In the genomic region with DNA sequence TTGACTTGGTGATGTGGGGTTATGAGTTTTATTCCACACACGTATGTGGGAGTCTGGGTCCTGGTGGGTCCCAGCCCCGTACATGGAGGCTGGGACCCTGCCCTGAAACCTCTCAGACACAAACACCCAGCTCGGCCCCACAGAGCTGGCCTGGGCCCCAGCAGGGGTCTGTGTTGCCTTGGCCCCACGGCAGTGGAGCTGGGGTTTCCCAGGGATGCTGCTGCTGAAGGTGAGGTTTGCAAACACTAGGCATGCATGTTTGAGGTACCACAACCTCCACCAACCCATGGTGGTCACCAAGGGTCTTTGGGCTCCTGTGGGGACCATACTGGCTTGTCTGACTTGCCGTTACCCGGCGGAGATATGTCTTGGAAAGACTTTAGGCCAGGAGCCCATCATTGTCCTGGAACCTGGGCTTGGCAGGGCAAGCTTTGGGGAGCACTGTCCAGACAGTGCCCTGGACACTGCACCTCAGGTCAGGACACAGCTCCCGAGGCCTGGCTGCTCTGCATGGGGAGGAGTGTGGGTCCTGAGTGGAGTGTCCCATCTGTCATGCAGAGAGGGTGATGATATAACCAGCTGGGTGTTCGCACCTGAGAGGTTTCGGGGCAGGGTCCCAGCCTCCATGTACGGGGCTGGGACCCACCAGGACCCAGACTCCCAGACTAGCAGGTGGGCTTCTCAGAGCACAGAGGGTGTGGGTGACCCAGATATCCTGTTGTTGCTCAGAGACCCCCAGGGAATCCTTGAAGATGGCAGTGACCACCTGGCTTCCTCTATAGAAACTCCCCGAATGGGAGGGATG, we compare ENCODE assay signal across 23 cellular contexts.
A peak's percentile ranks its signal among the peaks of the same experiment; 100 is the strongest.
DNase-seq lines count a peak whose midpoint lies in the region; ATAC-seq and TF ChIP-seq lines count a peak whose summit lies in the region.
"Had no signal": no experiment of that assay in that cellular context is flagged by ENCODE, and none has a peak within 500 bp of the region (broad histone marks: within the 10 kb centered on the region; RNA-seq: fewer than 3 reads in every experiment).

No MANE protein-coding gene starts in this region.

- no peak overlapping the region for H3K4me3 Mint-ChIP-seq in type B pancreatic cell
- H3K4me3 Mint-ChIP-seq: activated CD4-positive, alpha-beta memory T cell treated with anti-CD3 and anti-CD28 coated beads, Interleukin-2, amount 10 ng/mL, durations not matched to agents 7 days and 5 days; activated naive CD8-positive, alpha-beta T cell treated with anti-CD3 and anti-CD28 coated beads, Interleukin-2, amount 50 U/mL, for 24 hours; CD8-positive, alpha-beta memory T cell; naive thymus-derived CD8-positive, alpha-beta T cell; stimulated activated effector memory CD8-positive, alpha-beta T cell treated with anti-CD3 and anti-CD28 coated beads, Interleukin-12 subunit alpha, Interleukin-12 subunit beta, amount 100 ng/mL, for 72 hours had no signal

- peaks cover 43% of the 10 kb centered on the region for H3K27me3 Mint-ChIP-seq in type B pancreatic cell
- H3K27me3 Mint-ChIP-seq: activated CD4-positive, alpha-beta memory T cell treated with anti-CD3 and anti-CD28 coated beads, Interleukin-2, amount 10 ng/mL, durations not matched to agents 7 days and 5 days; activated naive CD8-positive, alpha-beta T cell treated with anti-CD3 and anti-CD28 coated beads, Interleukin-2, amount 50 U/mL, for 24 hours; naive thymus-derived CD8-positive, alpha-beta T cell had no signal

- peaks cover 30 to 46% of the 10 kb centered on the region in 2 donors for H3K4me1 ChIP-seq in adrenal gland (replicated peaks in 1 of 2)
- H3K4me1 ChIP-seq: body of pancreas, gastroesophageal sphincter had no signal

- peak overlapping the region in 2 of 5 donors; percentile 16 to 63 for H3K27ac ChIP-seq in adrenal gland
- H3K27ac ChIP-seq: body of pancreas, esophagus squamous epithelium, gastroesophageal sphincter had no signal

- H3K9me3 ChIP-seq in adrenal gland (replicated peaks in 1 of 3) = no peaks in the 10 kb centered on the region
- H3K9me3 ChIP-seq: body of pancreas, esophagus squamous epithelium had no signal

- TF ChIP-seq CTCF in adrenal gland (IDR thresholded peaks at IDR 0.05) = no peak
- no peak for TF ChIP-seq CTCF in type B pancreatic cell (conservative IDR thresholded peaks at IDR 0.05)

- H3K36me3 Mint-ChIP-seq in type B pancreatic cell = no peaks in the 10 kb centered on the region
- H3K36me3 Mint-ChIP-seq: CD8-positive, alpha-beta memory T cell; naive thymus-derived CD8-positive, alpha-beta T cell; stimulated activated effector memory CD8-positive, alpha-beta T cell treated with anti-CD3 and anti-CD28 coated beads, Interleukin-12 subunit alpha, Interleukin-12 subunit beta, amount 100 ng/mL, for 72 hours had no signal

- no peaks in the 10 kb centered on the region for H3K36me3 ChIP-seq in adrenal gland (replicated peaks in 1 of 2)
- H3K36me3 ChIP-seq: esophagus squamous epithelium, gastroesophageal sphincter had no signal

- intact Hi-C loops in left cardiac atrium (cut with DNase I) = no loop called here
- intact Hi-C loops in left ventricle myocardium superior (cut with micrococcal nuclease) = no loop called here
- intact Hi-C loops in adrenal gland (cut with DNase I) = no loop called here

- DNase-seq in left cardiac atrium (peak; percentile 13), left ventricle myocardium superior (no peak), adrenal gland (peak in 4 of 7 donors; percentile 6 to 38 (median 13)), mesenteric fat pad (ENCODE audit: low spot score) (peak; percentile 86), type B pancreatic cell (ENCODE audit: extremely low spot score, unreplicated experiment) (peak; percentile 67), NCI-H187 treated with DMSO at 0.1 percent for 48 hours (lab: John Stamatoyannopoulos, UW) (no peak), GM19240 (ENCODE audit: insufficient read length, low spot score) (no peak)
- DNase-seq in central memory CD4-positive, alpha-beta T cell = no peak
- DNase-seq: activated CD4-positive, alpha-beta memory T cell treated with anti-CD3 and anti-CD28 coated beads, Interleukin-2, amount 10 ng/mL, durations not matched to agents 7 days and 5 days; activated CD4-positive, CD25-positive, alpha-beta regulatory T cell; activated naive CD8-positive, alpha-beta T cell treated with anti-CD3 and anti-CD28 coated beads, Interleukin-2, amount 50 U/mL, for 24 hours; CD8-positive, alpha-beta memory T cell; DMS153; esophagus squamous epithelium; GF-D8; Karpas-422; naive thymus-derived CD8-positive, alpha-beta T cell; NCI-H1930; NCI-H2227 treated with DMSO at 0.1 percent for 48 hours; stimulated activated CD4-positive, alpha-beta T cell treated with anti-CD3 and anti-CD28 coated beads, Interleukin-2, amount 100 ng/mL, for 24 hours had no signal

- H3K4me3 ChIP-seq in adrenal gland = no peak overlapping the region
- H3K4me3 ChIP-seq: body of pancreas, esophagus squamous epithelium, gastroesophageal sphincter had no signal

- no peaks in the 10 kb centered on the region for H3K27me3 ChIP-seq in adrenal gland
- H3K27me3 ChIP-seq: body of pancreas had no signal

- H3K27ac Mint-ChIP-seq in type B pancreatic cell = no peak overlapping the region
- H3K27ac Mint-ChIP-seq: activated CD4-positive, alpha-beta memory T cell treated with anti-CD3 and anti-CD28 coated beads, Interleukin-2, amount 10 ng/mL, durations not matched to agents 7 days and 5 days; activated naive CD8-positive, alpha-beta T cell treated with anti-CD3 and anti-CD28 coated beads, Interleukin-2, amount 50 U/mL, for 24 hours; stimulated activated effector memory CD8-positive, alpha-beta T cell treated with anti-CD3 and anti-CD28 coated beads, Interleukin-12 subunit alpha, Interleukin-12 subunit beta, amount 100 ng/mL, for 72 hours had no signal

- H3K4me1 Mint-ChIP-seq in type B pancreatic cell (ENCODE audit: unreplicated experiment) = no peaks in the 10 kb centered on the region
- H3K4me1 Mint-ChIP-seq: activated naive CD8-positive, alpha-beta T cell treated with anti-CD3 and anti-CD28 coated beads, Interleukin-2, amount 50 U/mL, for 24 hours; CD8-positive, alpha-beta memory T cell had no signal

- ATAC-seq in left cardiac atrium (no peak), left ventricle myocardium superior (no peak)
- ATAC-seq: activated naive CD8-positive, alpha-beta T cell treated with anti-CD3 and anti-CD28 coated beads, Interleukin-2, amount 50 U/mL, for 24 hours; body of pancreas; gastroesophageal sphincter; naive thymus-derived CD8-positive, alpha-beta T cell; stimulated activated effector memory CD8-positive, alpha-beta T cell treated with anti-CD3 and anti-CD28 coated beads, Interleukin-12 subunit alpha, Interleukin-12 subunit beta, amount 100 ng/mL, for 72 hours had no signal

- H3K9me3 Mint-ChIP-seq in type B pancreatic cell = no peaks in the 10 kb centered on the region
- H3K9me3 Mint-ChIP-seq: activated CD4-positive, alpha-beta memory T cell treated with anti-CD3 and anti-CD28 coated beads, Interleukin-2, amount 10 ng/mL, durations not matched to agents 7 days and 5 days; activated naive CD8-positive, alpha-beta T cell treated with anti-CD3 and anti-CD28 coated beads, Interleukin-2, amount 50 U/mL, for 24 hours; CD8-positive, alpha-beta memory T cell; naive thymus-derived CD8-positive, alpha-beta T cell; stimulated activated effector memory CD8-positive, alpha-beta T cell treated with anti-CD3 and anti-CD28 coated beads, Interleukin-12 subunit alpha, Interleukin-12 subunit beta, amount 100 ng/mL, for 72 hours had no signal

- no peak for TF ChIP-seq POLR2A in adrenal gland (IDR thresholded peaks at IDR 0.05)

- 84 to 93% (median 86%) methylated on average over 6 to 12 of the region's 12 CpGs for WGBS in adrenal gland, 4 donors

Comparison
In these comparisons a context has a peak if more than half of its experiments do, and no peak if none do; other contexts are left out.
1. DNase-seq: peak in left cardiac atrium (single experiment), adrenal gland (4 of 7), mesenteric fat pad (single experiment) and type B pancreatic cell (single experiment); none in left ventricle myocardium superior (single experiment), NCI-H187 treated with DMSO at 0.1 percent for 48 hours (single experiment), GM19240 (single experiment) and central memory CD4-positive, alpha-beta T cell (single experiment).